19 cellular contexts compared by ENCODE assay signal in the genomic region with DNA sequence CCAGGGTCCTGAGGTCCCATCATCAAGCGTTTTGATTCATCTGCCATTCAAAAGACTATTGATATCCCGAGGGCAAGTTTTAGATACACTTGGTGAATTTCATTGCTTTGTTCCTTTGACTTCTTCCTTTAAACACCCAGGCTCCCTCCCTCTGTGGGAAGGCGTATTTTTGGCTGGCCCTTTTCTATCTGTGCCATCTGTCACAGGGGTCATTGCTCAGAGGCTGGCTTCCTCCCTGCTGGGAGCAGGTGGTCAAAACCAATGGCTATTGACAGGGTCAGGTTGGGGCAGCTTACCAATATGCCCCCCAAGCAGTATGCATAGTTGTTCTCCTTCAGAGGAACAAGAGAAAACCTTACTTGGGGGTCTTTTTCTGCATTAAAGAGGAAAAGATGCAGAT.
"Had no signal": no experiment of that assay in that cellular context is flagged by ENCODE, and none has a peak within 500 bp of the region (broad histone marks: within the 10 kb centered on the region; RNA-seq: fewer than 3 reads in every experiment).

No MANE protein-coding gene starts in this region.

- H3K36me3 ChIP-seq: ovary, upper lobe of right lung had no signal

- H3K36me3 Mint-ChIP-seq: activated naive CD4-positive, alpha-beta T cell treated with anti-CD3 and anti-CD28 coated beads, Interleukin-2, amount 50 U/mL, for 24 hours; immature natural killer cell had no signal

- H3K27ac Mint-ChIP-seq: activated naive CD4-positive, alpha-beta T cell treated with anti-CD3 and anti-CD28 coated beads, Interleukin-2, amount 50 U/mL, for 24 hours; dendritic cell treated with granulocyte-macrophage colony-stimulating factor and Interleukin-4, amounts not matched to agents 40 ng/mL and 50 ng/mL, for 4 days; immature natural killer cell; nephron; stimulated activated naive CD8-positive, alpha-beta T cell treated with anti-CD3 and anti-CD28 coated beads, Interleukin-15, amount 100 ng/mL, for 72 hours; T-helper 2 cell treated with Interferon-gamma antibody and Interleukin-4, amounts not matched to agents 5 μg/mL and 100 μg/mL, for 36 hours had no signal

- H3K4me1 ChIP-seq: testis, upper lobe of right lung had no signal

- H3K27me3 Mint-ChIP-seq: dendritic cell treated with granulocyte-macrophage colony-stimulating factor and Interleukin-4, amounts not matched to agents 40 ng/mL and 50 ng/mL, for 4 days had no signal

- H3K9me3 Mint-ChIP-seq: activated naive CD4-positive, alpha-beta T cell treated with anti-CD3 and anti-CD28 coated beads, Interleukin-2, amount 50 U/mL, for 24 hours; dendritic cell treated with granulocyte-macrophage colony-stimulating factor and Interleukin-4, amounts not matched to agents 40 ng/mL and 50 ng/mL, for 4 days; immature natural killer cell; stimulated activated naive CD8-positive, alpha-beta T cell treated with anti-CD3 and anti-CD28 coated beads, Interleukin-15, amount 100 ng/mL, for 72 hours; T-helper 2 cell treated with Interferon-gamma antibody and Interleukin-4, amounts not matched to agents 5 μg/mL and 100 μg/mL, for 36 hours had no signal

- H3K9me3 ChIP-seq: body of pancreas, mucosa of descending colon, ovary, testis, upper lobe of right lung had no signal

- ATAC-seq: body of pancreas; left cardiac atrium; mucosa of descending colon; stimulated activated naive CD8-positive, alpha-beta T cell treated with anti-CD3 and anti-CD28 coated beads, Interleukin-15, amount 100 ng/mL, for 72 hours; upper lobe of right lung had no signal

- DNase-seq: activated CD4-positive, alpha-beta T cell treated with anti-CD3 and anti-CD28 coated beads, Interleukin-2, amount 50 U/mL, for 1 hour; activated effector memory CD4-positive, alpha-beta T cell treated with Interleukin-2 at 50 U/mL for 16 hours; activated T-cell treated with anti-CD3 and anti-CD28 coated beads, Interleukin-2, amount 50 U/mL, for 1 hour; body of pancreas; central memory CD4-positive, alpha-beta T cell; erythroblast; immature natural killer cell; left cardiac atrium; mucosa of descending colon; ovary; stimulated activated CD4-positive, alpha-beta T cell treated with anti-CD3 and anti-CD28 coated beads, Interleukin-15, amount 100 ng/mL, for 24 hours; stimulated activated CD4-positive, alpha-beta T cell treated with anti-CD3 and anti-CD28 coated beads, Interleukin-4, amount 100 ng/mL, for 24 hours; stimulated activated naive CD8-positive, alpha-beta T cell treated with anti-CD3 and anti-CD28 coated beads, Interleukin-15, amount 100 ng/mL, for 72 hours; testis; upper lobe of right lung had no signal

- H3K4me1 Mint-ChIP-seq: activated naive CD4-positive, alpha-beta T cell treated with anti-CD3 and anti-CD28 coated beads, Interleukin-2, amount 50 U/mL, for 24 hours; immature natural killer cell; nephron; stimulated activated naive CD8-positive, alpha-beta T cell treated with anti-CD3 and anti-CD28 coated beads, Interleukin-15, amount 100 ng/mL, for 72 hours had no signal

- H3K4me3 Mint-ChIP-seq: activated naive CD4-positive, alpha-beta T cell treated with anti-CD3 and anti-CD28 coated beads, Interleukin-2, amount 50 U/mL, for 24 hours; dendritic cell treated with granulocyte-macrophage colony-stimulating factor and Interleukin-4, amounts not matched to agents 40 ng/mL and 50 ng/mL, for 4 days; immature natural killer cell; nephron; stimulated activated naive CD8-positive, alpha-beta T cell treated with anti-CD3 and anti-CD28 coated beads, Interleukin-15, amount 100 ng/mL, for 72 hours; T-helper 2 cell treated with Interferon-gamma antibody and Interleukin-4, amounts not matched to agents 5 μg/mL and 100 μg/mL, for 36 hours had no signal

- H3K4me3 ChIP-seq: body of pancreas, mucosa of descending colon, ovary, testis, upper lobe of right lung had no signal

- H3K27ac ChIP-seq: body of pancreas, ovary, testis, upper lobe of right lung had no signal

- H3K27me3 ChIP-seq: body of pancreas, ovary, testis, upper lobe of right lung had no signal
